ENCODE assay signal across 1 cellular context in genomic region chr10:98456688-98457482, GRCh38.
TF ChIP-seq lines count a peak whose summit lies in the region.

No MANE protein-coding gene starts in this region.

TF ChIP-seq in WTC11, 78 proteins besides CTCF, POLR2A, EP300 and RAD21 (continued from another document):
- TF ChIP-seq CBFB (CRISPR knock-in tag; IDR thresholded peaks at IDR 0.05; ENCODE audit: low read depth): no peak
- TF ChIP-seq IRF1 (CRISPR knock-in tag; IDR thresholded peaks at IDR 0.05): no peak
- no peak for TF ChIP-seq RORB (CRISPR knock-in tag; IDR thresholded peaks at IDR 0.05)
- no peak for TF ChIP-seq AFF4 (CRISPR knock-in tag; IDR thresholded peaks at IDR 0.05; ENCODE audit: borderline replicate concordance)
- TF ChIP-seq ZNF317 (CRISPR knock-in tag; IDR thresholded peaks at IDR 0.05; ENCODE audit: borderline replicate concordance, low read depth): no peak
- TF ChIP-seq FOXJ3 (CRISPR knock-in tag; IDR thresholded peaks at IDR 0.05; ENCODE audit: borderline replicate concordance): no peak
- TF ChIP-seq TEAD1 (CRISPR knock-in tag; IDR thresholded peaks at IDR 0.05): no peak
- TF ChIP-seq ZBTB43 (CRISPR knock-in tag; IDR thresholded peaks at IDR 0.05): no peak
- no peak for TF ChIP-seq ATF2 (CRISPR knock-in tag; IDR thresholded peaks at IDR 0.05; ENCODE audit: borderline replicate concordance, low read depth)
